9 cellular contexts compared by ENCODE assay signal in the genomic region with DNA sequence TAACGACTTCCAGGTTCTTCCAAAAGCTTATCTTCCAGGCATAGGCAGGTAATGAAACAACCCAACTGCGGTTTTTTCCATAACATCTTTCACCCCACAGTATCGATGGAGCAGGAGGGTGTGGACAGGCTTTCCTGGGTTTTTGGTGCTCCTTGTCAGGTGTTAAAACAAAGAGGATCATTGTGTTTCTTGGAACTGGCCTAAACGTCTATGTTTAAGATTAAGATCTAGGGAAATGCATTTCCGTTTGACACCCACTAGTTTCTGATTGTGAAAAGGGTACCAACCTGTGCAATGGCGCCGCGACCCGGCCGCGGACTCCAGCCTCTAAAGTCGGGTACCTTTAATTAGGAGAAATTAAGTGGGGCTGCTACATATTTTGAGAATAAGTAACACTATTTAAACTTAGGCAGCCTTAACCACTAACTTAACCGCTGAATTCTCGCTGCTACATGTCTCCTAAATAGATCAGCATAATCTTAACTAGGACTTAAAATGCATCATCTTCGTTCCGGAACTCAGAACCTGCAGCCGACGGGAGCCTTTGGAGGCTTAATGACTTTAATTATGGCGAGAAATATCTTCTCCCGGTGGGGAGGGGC. TPM values are rescaled to one million over a fixed set of nuclear protein-coding genes. Genes with fewer than 3 reads are reported as not detected.
DNase-seq lines count a peak whose midpoint lies in the region; ATAC-seq, FAIRE-seq and TF ChIP-seq lines count a peak whose summit lies in the region.
"Had no signal": no experiment of that assay in that cellular context is flagged by ENCODE, and none has a peak within 500 bp of the region (broad histone marks: within the 10 kb centered on the region; RNA-seq: fewer than 3 reads in every experiment).

No MANE protein-coding gene starts in this region.

- H3K4me1 Mint-ChIP-seq in T-cell, result peaks cover 13 to 17% (median 16%) of the 10 kb centered on the region in 3 donors
- H3K4me1 Mint-ChIP-seq in glutamatergic neuron (ENCODE audit: low read depth, unreplicated experiment), result peaks cover 24% of the 10 kb centered on the region

- no peak for DNase-seq in T-cell
- no peak for DNase-seq in glutamatergic neuron
- no peak for DNase-seq in sigmoid colon
- DNase-seq in NCI-H1436 treated with DMSO at 0.1 percent for 48 hours (lab: John Stamatoyannopoulos, UW), result no peak
- no peak for DNase-seq in activated CD8-positive, alpha-beta memory T cell treated with anti-CD3 and anti-CD28 coated beads, Interleukin-2, amount 50 U/mL, for 48 hours
- no peak for DNase-seq in GM12892 (ENCODE audit: insufficient read length)

- no peak for FAIRE-seq in GM12892 (lab: Jason Lieb, UNC)

- CTCF ChIA-PET in T-cell (lab: Charles Lee), result interaction anchor here in 1 of 2 donors (0.6 kb wide), 1 partner anchor 71 kb away, joined by 3 read pairs; no protein-coding TSS in a partner anchor

- ATAC-seq in T-cell (replicated peaks in 1 of 4) (peak in 3 of 4 experiments; percentile 6 to 24 (median 9)), GM18867 (IDR thresholded peaks at IDR 0.05; ENCODE audit: unreplicated experiment) (no peak)

- peak overlapping the region; percentile 33; the same call in 1 of the 2 replicates for H3K4me3 ChIP-seq in GM08714 (ENCODE audit: low read length)
- H3K4me3 ChIP-seq in sigmoid colon, result peak overlapping the region; percentile 30 to 60 (median 52)

- H3K4me1 ChIP-seq in sigmoid colon, result peaks cover 0 to 33% (median 31%) of the 10 kb centered on the region in 4 donors

- H3K36me3 ChIP-seq in sigmoid colon, result no peaks in the 10 kb centered on the region

- H3K27ac Mint-ChIP-seq in T-cell (no peak overlapping the region), glutamatergic neuron (ENCODE audit: unreplicated experiment) (no peak overlapping the region)

- WGBS in sigmoid colon, 2 donors, result 10 to 20% methylated on average over 20 of the region's 20 CpGs

- H3K9me3 Mint-ChIP-seq in T-cell (no peaks in the 10 kb centered on the region), glutamatergic neuron (ENCODE audit: unreplicated experiment) (peaks cover 2% of the 10 kb centered on the region)

- no peaks in the 10 kb centered on the region for H3K9me3 ChIP-seq in sigmoid colon

- no peaks in the 10 kb centered on the region for H3K27me3 ChIP-seq in sigmoid colon

- intact Hi-C loops in sigmoid colon (cut with DNase I), result loop anchor here (5.0 to 10.0 kb wide), 3 partner anchors 43 to 1005 kb away; partner anchors contain the start of gene ZNRF3

- H3K27ac ChIP-seq in sigmoid colon, result peak overlapping the region; percentile 73 to 85 (median 84)

- H3K4me3 Mint-ChIP-seq in T-cell, result peak overlapping the region; percentile 32 to 76 (median 53)
- H3K4me3 Mint-ChIP-seq in glutamatergic neuron (ENCODE audit: unreplicated experiment), result peak overlapping the region; percentile 61

- no peaks in the 10 kb centered on the region for H3K36me3 Mint-ChIP-seq in T-cell
- H3K36me3 Mint-ChIP-seq in glutamatergic neuron (ENCODE audit: unreplicated experiment), result no peaks in the 10 kb centered on the region

- H3K27me3 Mint-ChIP-seq in T-cell, result peaks cover 40 to 41% of the 10 kb centered on the region in 2 donors
- peaks cover 2% of the 10 kb centered on the region for H3K27me3 Mint-ChIP-seq in glutamatergic neuron (ENCODE audit: unreplicated experiment)

- POLR2A ChIA-PET in T-cell (lab: Charles Lee), result no interaction called here

- no peak for TF ChIP-seq EP300 in sigmoid colon (IDR thresholded peaks at IDR 0.05)

- TF ChIP-seq CTCF in glutamatergic neuron (IDR thresholded peaks at IDR 0.05; ENCODE audit: partially characterized antibody, unreplicated experiment) (no peak), sigmoid colon (IDR thresholded peaks at IDR 0.05) (no peak)

- TF ChIP-seq POLR2A in sigmoid colon (IDR thresholded peaks at IDR 0.05) (no peak), GM12892 (IDR thresholded peaks at IDR 0.05; ENCODE audit: low read depth, low read length) (no peak)

RNA-seq across cellular contexts. Expression of gene C22orf31, which starts 31.5 kb away (rescaled TPM):
- total RNA-seq in T-cell (not detected), glutamatergic neuron (ENCODE audit: unreplicated experiment) (not detected), sigmoid colon (not detected)
- polyA plus RNA-seq in sigmoid colon, result under 1 TPM in 1 of 3 donors, not detected in 2; 0.60 TPM
- not detected for polyA plus RNA-seq in GM12892 (2012; ENCODE audit: missing spikeins)
- total RNA-seq: pulmonary artery endothelial cell had no signal

RNA-seq across cellular contexts. Expression of gene KREMEN1, which starts 42.7 kb away (rescaled TPM):
- total RNA-seq in T-cell (under 1 TPM in 3 of 5 donors, not detected in 2; 0.20 to 0.25 (median 0.20) TPM), glutamatergic neuron (ENCODE audit: unreplicated experiment) (20.5 TPM), sigmoid colon (1 to 10 TPM; 4.2 to 9.7 (median 5.2) TPM)
- 10 to 100 TPM in 1 of 3 donors, 1 to 10 TPM in 2; 6.7 to 13.2 (median 7.8) TPM for polyA plus RNA-seq in sigmoid colon
- polyA plus RNA-seq in GM12892 (2012; ENCODE audit: missing spikeins), result 1.2 TPM

Comparison
In these comparisons a context has a peak if more than half of its experiments do, and no peak if none do; other contexts are left out.
1. RNA of gene KREMEN1, which starts 42.7 kb away (total RNA-seq): 20.5 TPM in glutamatergic neuron (single experiment) and 4.2 to 9.7 TPM in sigmoid colon; 0.20 to 0.25 TPM in T-cell; every median in the first group is over 4 times any median in the second.